14 cellular contexts compared by ENCODE assay signal in the genomic region with DNA sequence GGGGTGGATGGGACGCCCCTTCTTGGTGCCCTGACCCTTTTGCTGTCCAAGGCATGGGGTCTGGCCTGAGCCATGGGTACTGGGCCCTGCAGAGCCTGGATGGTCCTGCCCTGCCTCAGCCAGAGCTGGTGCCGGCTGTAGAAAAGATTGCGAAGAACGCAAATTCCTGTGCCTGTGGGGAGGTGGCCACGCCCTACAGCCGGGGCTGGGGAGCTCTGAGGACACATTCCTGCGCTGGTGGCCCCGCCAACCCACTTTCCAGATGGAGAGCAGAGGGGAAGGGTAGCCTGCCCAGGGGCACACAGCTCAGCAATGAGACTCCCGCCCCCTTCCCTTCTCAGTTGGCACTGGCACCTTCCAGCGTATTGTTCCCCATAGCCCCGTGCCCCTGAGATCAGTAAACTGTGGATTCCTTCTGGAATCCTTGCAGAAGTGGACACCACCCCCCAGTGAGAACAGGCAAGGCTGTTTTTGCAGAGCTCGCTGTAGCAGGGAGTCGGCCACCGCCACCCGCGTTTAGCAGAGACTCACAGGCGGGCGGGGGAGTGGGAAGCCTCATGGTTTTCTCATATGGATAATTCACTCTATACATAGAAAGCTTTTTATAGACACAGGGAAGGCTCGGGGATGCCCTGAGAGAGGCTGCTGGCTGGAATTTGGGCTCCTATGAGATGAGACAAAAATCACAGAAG. TPM values are rescaled to one million over a fixed set of nuclear protein-coding genes. Genes with fewer than 3 reads are reported as not detected.
DNase-seq lines count a peak whose midpoint lies in the region; ATAC-seq, FAIRE-seq and TF ChIP-seq lines count a peak whose summit lies in the region.
"Had no signal": no experiment of that assay in that cellular context is flagged by ENCODE, and none has a peak within 500 bp of the region (broad histone marks: within the 10 kb centered on the region; RNA-seq: fewer than 3 reads in every experiment).

No MANE protein-coding gene starts in this region.

- intact Hi-C loops in Panc1 (cut with micrococcal nuclease; ENCODE audit: unreplicated experiment), result no loop called here

- TF ChIP-seq POLR2A in H54 (IDR thresholded peaks at IDR 0.05; ENCODE audit: low read depth, low read length), result no peak

- H3K27me3 Mint-ChIP-seq in immature natural killer cell (ENCODE audit: low read depth in 3 of 3), result peaks cover 0 to 2% (median 0%) of the 10 kb centered on the region in 3 donors

- POLR2A ChIA-PET in Panc1 (lab: Charles Lee), result interaction anchor here (0.6 to 0.8 kb wide), 3 partner anchors 10 to 46 kb away, joined by 3 read pairs; no protein-coding TSS in a partner anchor

- H3K9me3 ChIP-seq in Panc1 (ENCODE audit: control insufficient read depth, insufficient read depth, low read depth, low read length), result no peaks in the 10 kb centered on the region

- H3K4me3 ChIP-seq in Panc1 (ENCODE audit: low read depth in 2 of 2, low read length in 2 of 2) (no peak overlapping the region), fibroblast of the aortic adventitia (ENCODE audit: low read depth, low read length) (no peak overlapping the region)
- H3K4me3 ChIP-seq: GM23248, hepatocyte had no signal

- no peaks in the 10 kb centered on the region for H3K36me3 ChIP-seq in Panc1 (ENCODE audit: control insufficient read depth, insufficient read depth, low read length)

- no peaks in the 10 kb centered on the region for H3K27me3 ChIP-seq in Panc1 (ENCODE audit: control insufficient read depth, insufficient read depth, low read length)
- H3K27me3 ChIP-seq: hepatocyte had no signal

- no peak overlapping the region for H3K4me3 Mint-ChIP-seq in immature natural killer cell

- no peak overlapping the region for H3K27ac Mint-ChIP-seq in immature natural killer cell

- H3K4me1 Mint-ChIP-seq in immature natural killer cell, result peaks cover 11 to 21% of the 10 kb centered on the region in 2 donors

- FAIRE-seq in H54 (lab: Jason Lieb, UNC), result no peak

- in situ Hi-C loops in Panc1 (cut with HindIII; ENCODE audit: low pct_unique_long_range_greater_than_20kb, low sequenced_read_pairs) (no loop called here), GM13977 (cut with MboI; ENCODE audit: low pct_unique_long_range_greater_than_20kb, low sequenced_read_pairs, unreplicated experiment) (no loop called here)

- DNase-seq in AG20443 (ENCODE audit: low spot score) (peak; percentile 81), Panc1 (ENCODE audit: low read depth, low spot score) (no peak), fibroblast of the aortic adventitia (ENCODE audit: low read depth) (peak; percentile 25), omental fat pad (ENCODE audit: low spot score) (no peak), H54 (ENCODE audit: insufficient read length, low spot score) (no peak), GM13977 (ENCODE audit: low spot score) (no peak), immature natural killer cell (no peak), inferior parietal cortex (ENCODE audit: extremely low spot score) (no peak)
- DNase-seq: activated CD4-positive, CD25-positive, alpha-beta regulatory T cell treated with anti-CD3 and anti-CD28 coated beads, Interleukin-2, amount 50 U/mL, for 72 hours; cortex of kidney; GM23248; Karpas-422; SHP77 had no signal

- H3K27ac ChIP-seq in Panc1 (ENCODE audit: low read length), result peak overlapping the region; percentile 88
- H3K27ac ChIP-seq: GM23248, hepatocyte had no signal

- H3K9me3 Mint-ChIP-seq in immature natural killer cell, result no peaks in the 10 kb centered on the region

- ATAC-seq in Panc1 (no peak), omental fat pad (ENCODE audit: low FRiP score) (peak; percentile 17)

- no peak for TF ChIP-seq CTCF in Panc1 (IDR thresholded peaks at IDR 0.05)
- TF ChIP-seq CTCF in fibroblast of the aortic adventitia (IDR thresholded peaks at IDR 0.05; ENCODE audit: insufficient read depth, low read length), result no peak
- TF ChIP-seq CTCF in omental fat pad (IDR thresholded peaks at IDR 0.05), result no peak
- no peak for TF ChIP-seq CTCF in GM13977 (IDR thresholded peaks at IDR 0.05; ENCODE audit: extremely low read depth, insufficient read depth, missing control alignments)

- H3K4me1 ChIP-seq in Panc1 (ENCODE audit: control insufficient read depth, insufficient read depth, low read length), result peaks cover 76% of the 10 kb centered on the region

- BruUV-seq in Panc1 (replicated peaks; lab: Mats Ljungman, UMichigan), result no TSS peak

- CTCF ChIA-PET in Panc1 (lab: Charles Lee), result no interaction called here

- H3K36me3 Mint-ChIP-seq in immature natural killer cell, result no peaks in the 10 kb centered on the region

RNA-seq across cellular contexts. Expression of gene INF2, which starts 8.6 kb away (rescaled TPM):
- total RNA-seq in Panc1 (2021; ENCODE audit: unreplicated experiment) (195 TPM), fibroblast of the aortic adventitia (ENCODE audit: low replicate concordance) (38.3 and 64.0 TPM in 2 replicates), omental fat pad (100 to 1,000 TPM in 1 of 4 donors, 10 to 100 TPM in 3; 50.9 to 104 (median 87.5) TPM)
- 179 TPM for polyA plus RNA-seq in Panc1 (2012; ENCODE audit: insufficient read length)
- polyA plus RNA-seq in immature natural killer cell, result 1 to 10 TPM in 2 of 3 donors, not detected in 1; 1.5 to 2.5 TPM

RNA-seq across cellular contexts. Expression of gene ADSS1, which starts 26.0 kb away (rescaled TPM):
- total RNA-seq in Panc1 (2021; ENCODE audit: unreplicated experiment) (9.4 TPM), fibroblast of the aortic adventitia (ENCODE audit: low replicate concordance) (0.65 and 4.8 TPM in 2 replicates), omental fat pad (10 to 100 TPM in 1 of 4 donors, 1 to 10 TPM in 3; 3.7 to 26.0 (median 5.6) TPM)
- 15.6 TPM for polyA plus RNA-seq in Panc1 (2012; ENCODE audit: insufficient read length)
- polyA plus RNA-seq in immature natural killer cell, result 1 to 10 TPM in 2 of 3 donors, under 1 TPM in 1; 0.43 to 2.4 (median 1.2) TPM

RNA-seq across cellular contexts. Expression of gene SIVA1, which starts 54.9 kb away (rescaled TPM):
- total RNA-seq in Panc1 (2021; ENCODE audit: unreplicated experiment) (100 TPM), fibroblast of the aortic adventitia (ENCODE audit: low replicate concordance) (79.4 and 87.3 TPM in 2 replicates), omental fat pad (100 to 1,000 TPM; 141 to 262 (median 167) TPM)
- polyA plus RNA-seq in Panc1 (2012; ENCODE audit: insufficient read length), result 184 TPM
- polyA plus RNA-seq in immature natural killer cell, result 100 to 1,000 TPM; 155 to 321 (median 203) TPM

Comparison
In these comparisons a context has a peak if more than half of its experiments do, and no peak if none do; other contexts are left out.
1. DNase-seq: peak in AG20443 (single experiment) and fibroblast of the aortic adventitia (single experiment); none in Panc1 (single experiment), omental fat pad (single experiment), H54 (single experiment), GM13977 (single experiment), immature natural killer cell (0 of 3) and inferior parietal cortex (single experiment).